ENCODE assay signal across 36 cellular contexts in the genomic region with DNA sequence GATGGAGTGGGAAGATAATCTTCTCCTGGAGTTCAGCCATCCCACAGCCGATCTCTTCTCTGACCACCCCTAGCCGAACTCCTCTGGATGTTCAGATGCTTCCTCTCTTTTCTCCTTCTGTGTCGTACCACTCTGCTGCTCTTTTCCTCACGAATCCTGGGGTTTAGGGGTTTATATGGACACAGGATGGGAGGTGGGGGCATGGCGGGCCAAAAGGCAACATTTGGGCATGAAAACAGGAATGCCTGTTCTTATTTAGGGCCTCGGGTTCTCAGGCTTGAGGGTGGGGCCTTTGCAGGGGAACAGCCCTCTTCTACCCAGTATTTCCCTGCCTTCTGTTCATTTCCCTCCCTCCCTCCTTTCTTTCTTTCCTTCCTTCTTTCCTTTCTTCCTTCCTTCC.
"Had no signal": no experiment of that assay in that cellular context is flagged by ENCODE, and none has a peak within 500 bp of the region (broad histone marks: within the 10 kb centered on the region; RNA-seq: fewer than 3 reads in every experiment).

No MANE protein-coding gene starts in this region.

- H3K4me3 ChIP-seq: adrenal gland, ascending aorta, body of pancreas, breast epithelium, cardiac muscle cell had no signal

- H3K9me3 ChIP-seq: adrenal gland, ascending aorta, body of pancreas had no signal

- H3K4me1 ChIP-seq: adrenal gland, ascending aorta, body of pancreas, breast epithelium had no signal

- DNase-seq: activated effector memory CD4-positive, alpha-beta T cell treated with anti-CD3 and anti-CD28 coated beads, Interleukin-2, amount 50 U/mL, for 16 hours; activated effector memory CD4-positive, alpha-beta T cell treated with Interleukin-2 at 50 U/mL for 16 hours; activated gamma-delta T cell; activated gamma-delta T cell treated with Interleukin-2 at 50 U/mL for 16 hours; activated naive CD4-positive, alpha-beta T cell; activated naive CD4-positive, alpha-beta T cell treated with anti-CD3 and anti-CD28 coated beads for 36 hours; activated naive CD4-positive, alpha-beta T cell treated with anti-CD3 and anti-CD28 coated beads, Interleukin-2, amount 50 U/mL, for 16 hours; activated naive CD4-positive, alpha-beta T cell treated with Interleukin-2 at 50 U/mL for 16 hours; activated naive CD8-positive, alpha-beta T cell treated with anti-CD3 and anti-CD28 coated beads for 36 hours; activated naive CD8-positive, alpha-beta T cell treated with anti-CD3 and anti-CD28 coated beads, Interleukin-2, amount 10 ng/mL, durations not matched to agents 7 days and 5 days; activated naive CD8-positive, alpha-beta T cell treated with anti-CD3 and anti-CD28 coated beads, Interleukin-2, amount 50 U/mL, for 24 hours; activated T-cell treated with anti-CD3 and anti-CD28 coated beads, Interleukin-2, amount 50 U/mL, for 24 hours; activated T-cell treated with anti-CD3 and anti-CD28 coated beads, Interleukin-2, amount 50 U/mL, for 4 hours; activated T-cell treated with anti-CD3 and anti-CD28 coated beads, Interleukin-2, amount 50 U/mL, for 48 hours; activated T-cell treated with anti-CD3 and anti-CD28 coated beads, Interleukin-2, amount 50 U/mL, for 72 hours; adrenal gland; amniotic stem cell; amygdala; anterior cingulate cortex; aorta; body of pancreas; brain microvascular endothelial cell; caudate nucleus; central memory CD4-positive, alpha-beta T cell; cerebellar nuclear complex had no signal

- H3K4me1 Mint-ChIP-seq: activated naive CD4-positive, alpha-beta T cell treated with anti-CD3 and anti-CD28 coated beads, Interleukin-2, amount 50 U/mL, for 24 hours; activated naive CD8-positive, alpha-beta T cell treated with anti-CD3 and anti-CD28 coated beads for 36 hours; activated naive CD8-positive, alpha-beta T cell treated with anti-CD3 and anti-CD28 coated beads, Interleukin-2, amount 10 ng/mL, durations not matched to agents 7 days and 5 days; activated naive CD8-positive, alpha-beta T cell treated with anti-CD3 and anti-CD28 coated beads, Interleukin-2, amount 50 U/mL, for 24 hours; activated T-helper 17 cell treated with anti-CD3 and anti-CD28 coated beads, Interleukin-2, amount 50 U/mL, for 72 hours; central memory CD8-positive, alpha-beta T cell had no signal

- H3K36me3 Mint-ChIP-seq: activated naive CD4-positive, alpha-beta T cell treated with anti-CD3 and anti-CD28 coated beads, Interleukin-2, amount 50 U/mL, for 24 hours; activated naive CD4-positive, alpha-beta T cell treated with anti-CD3 and anti-CD28 coated beads, Interleukin-2, amount 50 U/mL, for 72 hours; activated naive CD8-positive, alpha-beta T cell treated with anti-CD3 and anti-CD28 coated beads for 36 hours; activated naive CD8-positive, alpha-beta T cell treated with anti-CD3 and anti-CD28 coated beads, Interleukin-2, amount 10 ng/mL, durations not matched to agents 7 days and 5 days; brain had no signal

- H3K27me3 Mint-ChIP-seq: activated T-cell treated with anti-CD3 and anti-CD28 coated beads, Interleukin-2, amount 50 U/mL, for 24 hours; brain; central memory CD8-positive, alpha-beta T cell had no signal

- H3K36me3 ChIP-seq: adrenal gland, ascending aorta, brain microvascular endothelial cell, breast epithelium, cardiac muscle cell had no signal

- H3K27ac Mint-ChIP-seq: activated naive CD4-positive, alpha-beta T cell treated with anti-CD3 and anti-CD28 coated beads for 36 hours; activated naive CD4-positive, alpha-beta T cell treated with anti-CD3 and anti-CD28 coated beads, Interleukin-2, amount 50 U/mL, for 24 hours; activated naive CD8-positive, alpha-beta T cell; activated naive CD8-positive, alpha-beta T cell treated with anti-CD3 and anti-CD28 coated beads for 36 hours; activated naive CD8-positive, alpha-beta T cell treated with anti-CD3 and anti-CD28 coated beads, Interleukin-2, amount 10 ng/mL, durations not matched to agents 7 days and 5 days; activated naive CD8-positive, alpha-beta T cell treated with anti-CD3 and anti-CD28 coated beads, Interleukin-2, amount 50 U/mL, for 24 hours; activated T-cell treated with anti-CD3 and anti-CD28 coated beads, Interleukin-2, amount 50 U/mL, for 24 hours; activated T-cell treated with anti-CD3 and anti-CD28 coated beads, Interleukin-2, amount 50 U/mL, for 72 hours; activated T-helper 1 cell treated with anti-CD3 and anti-CD28 coated beads, Interleukin-12 subunit alpha, Interleukin-12 subunit beta, Interleukin-2, Interleukin-4 antibody, amounts not matched to agents 30 ng/mL and 10 ng/mL and 1 ng/mL, durations not matched to agents 14 hours and 24 hours and 36 hours; activated T-helper 17 cell treated with anti-CD3 and anti-CD28 coated beads, Interleukin-2, amount 50 U/mL, for 72 hours; activated T-helper 2 cell treated with anti-CD3 and anti-CD28 coated beads, Interferon-gamma antibody, Interleukin-2, Interleukin-4, amounts not matched to agents 10 μg/mL and 5 μg/mL and 100 μg/mL, durations not matched to agents 14 hours and 24 hours and 36 hours; brain had no signal

- H3K4me3 Mint-ChIP-seq: activated naive CD4-positive, alpha-beta T cell treated with anti-CD3 and anti-CD28 coated beads for 36 hours; activated naive CD4-positive, alpha-beta T cell treated with anti-CD3 and anti-CD28 coated beads, Interleukin-2, amount 50 U/mL, for 24 hours; activated naive CD8-positive, alpha-beta T cell; activated naive CD8-positive, alpha-beta T cell treated with anti-CD3 and anti-CD28 coated beads for 36 hours; activated naive CD8-positive, alpha-beta T cell treated with anti-CD3 and anti-CD28 coated beads, Interleukin-2, amount 10 ng/mL, durations not matched to agents 7 days and 5 days; activated naive CD8-positive, alpha-beta T cell treated with anti-CD3 and anti-CD28 coated beads, Interleukin-2, amount 50 U/mL, for 24 hours; activated T-cell treated with anti-CD3 and anti-CD28 coated beads, Interleukin-2, amount 50 U/mL, for 24 hours; activated T-cell treated with anti-CD3 and anti-CD28 coated beads, Interleukin-2, amount 50 U/mL, for 4 hours; activated T-cell treated with anti-CD3 and anti-CD28 coated beads, Interleukin-2, amount 50 U/mL, for 72 hours; activated T-helper 1 cell treated with anti-CD3 and anti-CD28 coated beads, Interleukin-12 subunit alpha, Interleukin-12 subunit beta, Interleukin-2, Interleukin-4 antibody, amounts not matched to agents 30 ng/mL and 10 ng/mL and 1 ng/mL, durations not matched to agents 14 hours and 24 hours and 36 hours; activated T-helper 17 cell treated with anti-CD3 and anti-CD28 coated beads, Interleukin-2, amount 50 U/mL, for 72 hours; brain; central memory CD8-positive, alpha-beta T cell had no signal

- H3K27me3 ChIP-seq: adrenal gland, ascending aorta, body of pancreas, brain microvascular endothelial cell, breast epithelium, cardiac muscle cell had no signal

- H3K9me3 Mint-ChIP-seq: activated naive CD4-positive, alpha-beta T cell treated with anti-CD3 and anti-CD28 coated beads for 36 hours; activated naive CD4-positive, alpha-beta T cell treated with anti-CD3 and anti-CD28 coated beads, Interleukin-2, amount 50 U/mL, for 24 hours; activated naive CD4-positive, alpha-beta T cell treated with anti-CD3 and anti-CD28 coated beads, Interleukin-2, amount 50 U/mL, for 72 hours; activated naive CD8-positive, alpha-beta T cell treated with anti-CD3 and anti-CD28 coated beads for 36 hours; activated naive CD8-positive, alpha-beta T cell treated with anti-CD3 and anti-CD28 coated beads, Interleukin-2, amount 10 ng/mL, durations not matched to agents 7 days and 5 days; activated naive CD8-positive, alpha-beta T cell treated with anti-CD3 and anti-CD28 coated beads, Interleukin-2, amount 50 U/mL, for 24 hours; activated T-cell treated with anti-CD3 and anti-CD28 coated beads, Interleukin-2, amount 50 U/mL, for 24 hours; activated T-cell treated with anti-CD3 and anti-CD28 coated beads, Interleukin-2, amount 50 U/mL, for 4 hours; activated T-helper 1 cell treated with anti-CD3 and anti-CD28 coated beads, Interleukin-12 subunit alpha, Interleukin-12 subunit beta, Interleukin-2, Interleukin-4 antibody, amounts not matched to agents 30 ng/mL and 10 ng/mL and 1 ng/mL, durations not matched to agents 14 hours and 24 hours and 36 hours; activated T-helper 17 cell treated with anti-CD3 and anti-CD28 coated beads, Interleukin-2, amount 50 U/mL, for 72 hours; activated T-helper 2 cell treated with anti-CD3 and anti-CD28 coated beads, Interferon-gamma antibody, Interleukin-2, Interleukin-4, amounts not matched to agents 10 μg/mL and 5 μg/mL and 100 μg/mL, durations not matched to agents 14 hours and 24 hours and 36 hours had no signal

- H3K27ac ChIP-seq: adrenal gland, ascending aorta, body of pancreas, brain microvascular endothelial cell, breast epithelium, cardiac muscle cell had no signal
